8 cellular contexts compared by ENCODE assay signal in genomic region chr19:17303167-17303939, GRCh38. TPM values are rescaled to one million over a fixed set of nuclear protein-coding genes. Genes with fewer than 3 reads are reported as not detected.
DNase-seq lines count a peak whose midpoint lies in the region; ATAC-seq and TF ChIP-seq lines count a peak whose summit lies in the region.

TSS of gene ABHD8 (minus strand) at chr19:17303425. CDS start at chr19:17301616, 1,809 bp downstream.

- no peaks in the 10 kb centered on the region for H3K9me3 Mint-ChIP-seq in natural killer cell treated with Interleukin-12 subunit alpha and Interleukin-12 subunit beta and Interleukin-15 and Interleukin-18, amount 100 ng/mL, for 72 hours

- peak; percentile 45 for DNase-seq in DND-41
- DNase-seq in LHCN-M2 (ENCODE audit: low read depth) = peak; percentile 94
- DNase-seq in RPMI8226 = peak; percentile 97
- DNase-seq in activated T-helper 9 cell treated with anti-CD3 and anti-CD28 coated beads, Interleukin-2, amount 50 U/mL, for 16 hours (ENCODE audit: low read depth) = peak; percentile 89
- DNase-seq in fibroblast of pulmonary artery (ENCODE audit: low read depth) = peak; percentile 97
- peak; percentile 97 for DNase-seq in natural killer cell treated with Interleukin-12 subunit alpha and Interleukin-12 subunit beta and Interleukin-15 and Interleukin-18, amount 100 ng/mL, for 72 hours (ENCODE audit: low spot score)
- DNase-seq in stimulated activated naive CD4-positive, alpha-beta T cell (lab: John Stamatoyannopoulos, UW) = peak; percentile 80 to 93 (median 90)

- H3K4me3 ChIP-seq in DND-41 (ENCODE audit: low read depth in 1 of 2, low read length in 2 of 2) = no peak within 1 kb of the TSS
- peak within 1 kb of the TSS; percentile 72 for H3K4me3 ChIP-seq in fibroblast of pulmonary artery (replicated peaks; ENCODE audit: low read depth, low read length)

- H3K4me1 ChIP-seq in DND-41 (ENCODE audit: insufficient read depth, low read length) = peaks cover 30% of the 10 kb centered on the region

- peaks cover 5% of the 10 kb centered on the region for H3K36me3 ChIP-seq in DND-41 (ENCODE audit: insufficient read depth, low read length)

- no peaks in the 10 kb centered on the region for H3K36me3 Mint-ChIP-seq in natural killer cell treated with Interleukin-12 subunit alpha and Interleukin-12 subunit beta and Interleukin-15 and Interleukin-18, amount 100 ng/mL, for 72 hours

- H3K4me2 ChIP-seq in DND-41 (ENCODE audit: insufficient read depth, low read length) = no peak within 1 kb of the TSS

- H3K9ac ChIP-seq in DND-41 (ENCODE audit: low read depth, low read length) = no peak within 1 kb of the TSS

- no peak within 1 kb of the TSS for H3K27ac ChIP-seq in DND-41 (ENCODE audit: low read length)

- no peaks in the 10 kb centered on the region for H3K27me3 ChIP-seq in DND-41 (ENCODE audit: insufficient read depth, low read length, poor library complexity)

- H4K20me1 ChIP-seq in DND-41 (ENCODE audit: insufficient read depth, low read length) = no peaks in the 10 kb centered on the region

- H3K27ac Mint-ChIP-seq in natural killer cell treated with Interleukin-12 subunit alpha and Interleukin-12 subunit beta and Interleukin-15 and Interleukin-18, amount 100 ng/mL, for 72 hours = peak within 1 kb of the TSS; percentile 48 to 82

- ATAC-seq in DND-41 (ENCODE audit: insufficient read depth, low read depth) (no peak), GM21737 (IDR thresholded peaks at IDR 0.05; ENCODE audit: unreplicated experiment) (peak; percentile 51)
- peak; percentile 84 to 88 for ATAC-seq in natural killer cell treated with Interleukin-12 subunit alpha and Interleukin-12 subunit beta and Interleukin-15 and Interleukin-18, amount 100 ng/mL, for 72 hours

- no peaks in the 10 kb centered on the region for H3K27me3 Mint-ChIP-seq in natural killer cell treated with Interleukin-12 subunit alpha and Interleukin-12 subunit beta and Interleukin-15 and Interleukin-18, amount 100 ng/mL, for 72 hours

- peak within 1 kb of the TSS; percentile 65 for H3K4me3 Mint-ChIP-seq in natural killer cell treated with Interleukin-12 subunit alpha and Interleukin-12 subunit beta and Interleukin-15 and Interleukin-18, amount 100 ng/mL, for 72 hours

- H3K79me2 ChIP-seq in DND-41 (ENCODE audit: insufficient read depth, low read length) = peaks cover 23% of the 10 kb centered on the region

- H2AFZ ChIP-seq in DND-41 (ENCODE audit: low read depth, low read length) = no peak within 1 kb of the TSS

- H3K9me3 ChIP-seq in DND-41 (ENCODE audit: insufficient read depth, low read length, severe bottlenecking) = no peaks in the 10 kb centered on the region

- no peak for TF ChIP-seq CTCF in DND-41 (IDR thresholded peaks at IDR 0.05; ENCODE audit: borderline replicate concordance, extremely low read depth, low read length, poor library complexity, severe bottlenecking)
- TF ChIP-seq CTCF in fibroblast of pulmonary artery (IDR thresholded peaks at IDR 0.05; ENCODE audit: low read length, missing control alignments) = peak; percentile 26

- H3K4me1 Mint-ChIP-seq in natural killer cell treated with Interleukin-12 subunit alpha and Interleukin-12 subunit beta and Interleukin-15 and Interleukin-18, amount 100 ng/mL, for 72 hours (ENCODE audit: low read depth in 2 of 2) = peaks cover 22 to 26% of the 10 kb centered on the region in 2 donors

RNA-seq across cellular contexts. Expression of gene ABHD8, which starts in this region (rescaled TPM):
- total RNA-seq in LHCN-M2 (2014; rRNA removed) = 25.9 and 26.5 TPM in 2 replicates
- 9.9 TPM for polyA plus RNA-seq in LHCN-M2 (2012)
- total RNA-seq in natural killer cell treated with Interleukin-12 subunit alpha and Interleukin-12 subunit beta and Interleukin-15 and Interleukin-18, amount 100 ng/mL, for 72 hours = 1 to 10 TPM; 6.5 to 6.8 TPM

Comparison
In these comparisons a context has a peak if more than half of its experiments do, and no peak if none do; other contexts are left out.
1. DNase-seq: peak in every context shown above with its lines; median percentile 97 in RPMI8226; 97 in fibroblast of pulmonary artery; 97 in natural killer cell treated with Interleukin-12 subunit alpha and Interleukin-12 subunit beta and Interleukin-15 and Interleukin-18, amount 100 ng/mL, for 72 hours; 94 in LHCN-M2; 90 in stimulated activated naive CD4-positive, alpha-beta T cell; 89 in activated T-helper 9 cell treated with anti-CD3 and anti-CD28 coated beads, Interleukin-2, amount 50 U/mL, for 16 hours; 45 in DND-41.